Comparison of ENCODE assay signal across 5 cellular contexts in genomic region chr11:25432376-25432775, GRCh38.
"Had no signal": no experiment of that assay in that cellular context is flagged by ENCODE, and none has a peak within 500 bp of the region (broad histone marks: within the 10 kb centered on the region; RNA-seq: fewer than 3 reads in every experiment).

No MANE protein-coding gene starts in this region.

- H3K4me2 ChIP-seq: GM23338 had no signal

- H3K4me3 ChIP-seq: GM23338, K562 had no signal

- H3K27ac Mint-ChIP-seq: GM23338, H9 had no signal

- H2AFZ ChIP-seq: GM23338 had no signal

- H3K4me3 Mint-ChIP-seq: GM23338, H9 had no signal

- DNase-seq: H9, HCEC 1CT, IMR-90 had no signal

- H3K9me3 Mint-ChIP-seq: GM23338, H9 had no signal

- ATAC-seq: GM23338, K562 had no signal

- H3K4me1 Mint-ChIP-seq: GM23338, H9 had no signal
